ENCODE assay signal across 8 cellular contexts in the genomic region with DNA sequence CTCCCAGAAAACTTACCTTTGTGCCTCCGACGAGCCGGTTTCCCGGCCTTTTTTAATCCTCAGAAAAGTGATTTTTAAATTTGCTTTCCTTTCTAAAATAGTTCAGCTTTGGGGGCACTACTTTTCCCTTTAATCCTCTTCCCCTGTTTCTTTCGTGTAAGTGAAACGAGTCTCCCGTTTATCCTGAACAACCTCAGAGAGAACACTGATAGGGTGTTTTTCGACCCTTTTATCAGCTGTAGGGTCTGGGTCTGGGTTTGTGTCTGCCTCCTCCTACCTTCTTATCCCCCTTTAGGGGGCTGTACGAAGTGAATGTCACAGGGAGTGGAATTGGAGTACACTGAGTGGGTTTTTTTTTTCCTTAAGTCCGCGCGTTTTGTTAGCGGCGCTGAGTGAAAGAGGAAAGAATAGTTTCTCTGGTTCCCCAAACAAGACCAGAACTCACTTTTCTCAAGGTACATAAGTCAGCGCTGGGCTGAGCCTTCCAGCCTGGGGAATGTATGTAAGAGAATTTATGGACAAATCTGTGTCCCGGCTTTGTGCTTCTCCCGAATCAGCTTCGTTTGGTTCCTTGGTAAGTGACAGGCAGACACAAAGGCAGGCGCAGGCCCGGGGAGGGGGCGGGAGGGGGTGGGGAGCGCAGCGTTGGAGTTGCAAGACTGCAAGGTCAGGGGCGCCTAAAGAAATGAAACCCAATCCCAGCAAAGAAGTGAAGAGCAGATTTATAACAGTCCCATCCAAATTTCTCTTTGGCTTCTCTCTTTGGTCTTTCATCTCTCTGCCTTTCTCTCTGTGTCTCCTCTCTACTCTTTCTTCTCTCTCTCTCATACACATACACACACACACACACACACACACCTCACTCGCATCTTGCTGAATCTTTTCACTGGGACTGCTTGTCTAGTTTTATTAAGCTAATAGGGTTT.
DNase-seq lines count a peak whose midpoint lies in the region; ATAC-seq and TF ChIP-seq lines count a peak whose summit lies in the region.

No MANE protein-coding gene starts in this region.

- H3K9ac ChIP-seq in NT2/D1 (ENCODE audit: insufficient read length, low read depth) = peak overlapping the region; percentile 71

- H3K4me3 ChIP-seq in ACC112 (ENCODE audit: low read depth, low read length) (peak overlapping the region; percentile 90), GM12864 (ENCODE audit: low read depth, low read length) (peak overlapping the region; percentile 89), NT2/D1 (ENCODE audit: insufficient read length, low read depth) (peak overlapping the region; percentile 49), neuron (ENCODE audit: low read length) (peak overlapping the region; percentile 100)

- no peaks in the 10 kb centered on the region for H3K9me3 ChIP-seq in NT2/D1 (ENCODE audit: insufficient read depth, low read length)
- H3K9me3 ChIP-seq in neuron (ENCODE audit: low read length) = no peaks in the 10 kb centered on the region

- peak overlapping the region; percentile 13; the same call in 1 of the 2 replicates for H3K27ac ChIP-seq in ACC112 (ENCODE audit: low read depth, low read length)

- peaks cover 44% of the 10 kb centered on the region for H3K79me2 ChIP-seq in ACC112 (ENCODE audit: control insufficient read depth, insufficient read depth, low read length, unreplicated experiment)

- peaks cover 23% of the 10 kb centered on the region for H3K4me1 ChIP-seq in ACC112 (ENCODE audit: control insufficient read depth, insufficient read depth, low read length, unreplicated experiment)
- no peaks in the 10 kb centered on the region for H3K4me1 ChIP-seq in NT2/D1 (ENCODE audit: insufficient read depth, insufficient read length)
- H3K4me1 ChIP-seq in neuron (ENCODE audit: insufficient read depth, low read length) = peaks cover 17% of the 10 kb centered on the region

- ATAC-seq in GM19467 (IDR thresholded peaks at IDR 0.05; ENCODE audit: unreplicated experiment) (no peak), HG03469 (IDR thresholded peaks at IDR 0.05; ENCODE audit: unreplicated experiment) (no peak)

- H3K27me3 ChIP-seq in ACC112 (ENCODE audit: insufficient read depth, low read length) (no peaks in the 10 kb centered on the region), NT2/D1 (ENCODE audit: insufficient read depth, insufficient read length) (peaks cover 32% of the 10 kb centered on the region), neuron (ENCODE audit: insufficient read depth, low read length) (no peaks in the 10 kb centered on the region)

- TF ChIP-seq CTCF in GM12864 (IDR thresholded peaks at IDR 0.05; ENCODE audit: low read depth, low read length, missing control alignments) = no peak

- no peaks in the 10 kb centered on the region for H3K36me3 ChIP-seq in ACC112 (ENCODE audit: insufficient read depth, low read length)
- H3K36me3 ChIP-seq in NT2/D1 (ENCODE audit: insufficient read depth, insufficient read length, low read length) = no peaks in the 10 kb centered on the region
- H3K36me3 ChIP-seq in neuron (ENCODE audit: insufficient read depth, low read length) = peaks cover 4% of the 10 kb centered on the region

- DNase-seq in GM12864 (ENCODE audit: low read depth) (no peak), NT2/D1 (ENCODE audit: low read depth, low spot score) (no peak), globus pallidus (ENCODE audit: low spot score) (peak; percentile 71)
- peak; percentile 22 for DNase-seq in activated naive CD4-positive, alpha-beta T cell treated with anti-CD3 and anti-CD28 coated beads, Interleukin-2, amount 50 U/mL, for 16 hours

- H2AFZ ChIP-seq in ACC112 (ENCODE audit: low read length, unreplicated experiment) (peak overlapping the region; percentile 78), neuron (ENCODE audit: low read depth, low read length) (peak overlapping the region; percentile 58)

Comparison
In these comparisons a context has a peak if more than half of its experiments do, and no peak if none do; other contexts are left out.
1. H3K4me3 ChIP-seq: peak in every context shown above with its lines; median percentile 100 in neuron; 90 in ACC112; 89 in GM12864; 49 in NT2/D1.
2. DNase-seq: peak in activated naive CD4-positive, alpha-beta T cell treated with anti-CD3 and anti-CD28 coated beads, Interleukin-2, amount 50 U/mL, for 16 hours (single experiment) and globus pallidus (single experiment); none in GM12864 (single experiment) and NT2/D1 (single experiment).